ENCODE assay signal across 10 cellular contexts in genomic region chr2:62292190-62292589, GRCh38.
DNase-seq lines count a peak whose midpoint lies in the region; FAIRE-seq and TF ChIP-seq lines count a peak whose summit lies in the region.
"Had no signal": no experiment of that assay in that cellular context is flagged by ENCODE, and none has a peak within 500 bp of the region (broad histone marks: within the 10 kb centered on the region; RNA-seq: fewer than 3 reads in every experiment).

No MANE protein-coding gene starts in this region.

- H3K4me3 ChIP-seq in astrocyte (ENCODE audit: insufficient read depth, low read depth, low read length), result no peak overlapping the region
- no peak overlapping the region for H3K4me3 ChIP-seq in keratinocyte (ENCODE audit: control insufficient read depth in 2 of 3, extremely low read depth in 1 of 3, insufficient read depth in 2 of 3, low read depth in 1 of 3, low read length in 3 of 3)
- H3K4me3 ChIP-seq in Peyer's patch, result no peak overlapping the region
- H3K4me3 ChIP-seq: A549 had no signal

- no peaks in the 10 kb centered on the region for H3K36me3 Mint-ChIP-seq in astrocyte (ENCODE audit: low read depth, unreplicated experiment)
- H3K36me3 Mint-ChIP-seq: activated naive CD4-positive, alpha-beta T cell treated with anti-CD3 and anti-CD28 coated beads, Interleukin-2, amount 50 U/mL, for 24 hours had no signal

- no peak for TF ChIP-seq CTCF in astrocyte (IDR thresholded peaks at IDR 0.05; ENCODE audit: insufficient read depth, low read depth, low read length)
- TF ChIP-seq CTCF in keratinocyte (optimal IDR thresholded peaks at IDR 0.05 in 1 of 3, IDR thresholded peaks at IDR 0.05 in 1 of 3, conservative IDR thresholded peaks at IDR 0.05 in 1 of 3; ENCODE audit: extremely low read depth in 1 of 3, insufficient read depth in 2 of 3, low read length in 3 of 3), result no peak
- no peak for TF ChIP-seq CTCF in Peyer's patch (IDR thresholded peaks at IDR 0.05)

- H3K27me3 Mint-ChIP-seq in astrocyte (ENCODE audit: low read depth, unreplicated experiment), result peaks cover 4% of the 10 kb centered on the region
- H3K27me3 Mint-ChIP-seq: activated naive CD4-positive, alpha-beta T cell treated with anti-CD3 and anti-CD28 coated beads, Interleukin-2, amount 50 U/mL, for 24 hours had no signal

- no peaks in the 10 kb centered on the region for H3K27me3 ChIP-seq in astrocyte (ENCODE audit: insufficient read depth, low read length)
- peaks cover 7% of the 10 kb centered on the region for H3K27me3 ChIP-seq in keratinocyte (ENCODE audit: control insufficient read depth, extremely low read depth, insufficient read depth, low read length)
- H3K27me3 ChIP-seq in Peyer's patch, result no peaks in the 10 kb centered on the region

- FAIRE-seq in astrocyte (lab: Jason Lieb, UNC), result no peak
- no peak for FAIRE-seq in keratinocyte (lab: Jason Lieb, UNC)
- FAIRE-seq: A549 had no signal

- DNase-seq in NCI-H2196 (lab: John Stamatoyannopoulos, UW; ENCODE audit: unreplicated experiment) (peak; percentile 29), NCI-H2196 treated with DMSO at 0.1 percent for 48 hours (lab: John Stamatoyannopoulos, UW; ENCODE audit: unreplicated experiment) (no peak), astrocyte (ENCODE audit: low read depth) (peak; percentile 76), keratinocyte (ENCODE audit: low read depth, low spot score) (no peak), superior temporal gyrus (ENCODE audit: extremely low spot score) (peak; percentile 17), AG08395 (ENCODE audit: low spot score) (no peak), Peyer's patch (no peak)
- no peak for DNase-seq in activated CD4-positive, CD25-positive, alpha-beta regulatory T cell (lab: John Stamatoyannopoulos, UW)

- no peaks in the 10 kb centered on the region for H3K79me2 ChIP-seq in astrocyte (ENCODE audit: insufficient read depth, low read length)
- no peaks in the 10 kb centered on the region for H3K79me2 ChIP-seq in keratinocyte (ENCODE audit: control insufficient read depth, insufficient read depth, low read length)

- H3K9me1 ChIP-seq in keratinocyte (ENCODE audit: control insufficient read depth, extremely low read depth, insufficient read depth, low read length), result no peaks in the 10 kb centered on the region

- no peak for TF ChIP-seq POLR2A in Peyer's patch (IDR thresholded peaks at IDR 0.05)

- H3K4me2 ChIP-seq in astrocyte (ENCODE audit: low read length) (peak overlapping the region; percentile 25), keratinocyte (ENCODE audit: control insufficient read depth, extremely low read depth, insufficient read depth, low read depth, low read length) (peak overlapping the region; percentile 29)
- H3K4me2 ChIP-seq: A549 had no signal

- H4K20me1 ChIP-seq in astrocyte (ENCODE audit: insufficient read depth, low read length) (no peaks in the 10 kb centered on the region), keratinocyte (ENCODE audit: control insufficient read depth, extremely low read depth, insufficient read depth, low read length) (no peaks in the 10 kb centered on the region)

- no peaks in the 10 kb centered on the region for H3K36me3 ChIP-seq in astrocyte (ENCODE audit: insufficient read depth, low read length)
- H3K36me3 ChIP-seq in keratinocyte (ENCODE audit: control insufficient read depth in 2 of 2, extremely low read depth in 1 of 2, insufficient read depth in 2 of 2, low read length in 2 of 2), result no peaks in the 10 kb centered on the region
- H3K36me3 ChIP-seq in Peyer's patch, result no peaks in the 10 kb centered on the region

- H3K4me1 ChIP-seq in astrocyte (ENCODE audit: insufficient read depth, low read length) (peaks cover 14% of the 10 kb centered on the region), keratinocyte (ENCODE audit: control insufficient read depth, extremely low read depth, insufficient read depth, low read length) (peaks cover 10% of the 10 kb centered on the region), Peyer's patch (peaks cover 0 to 28% (median 0%) of the 10 kb centered on the region in 4 donors)

- H3K9me3 ChIP-seq in astrocyte (ENCODE audit: insufficient read depth, low read depth, low read length), result no peaks in the 10 kb centered on the region
- no peaks in the 10 kb centered on the region for H3K9me3 ChIP-seq in keratinocyte (ENCODE audit: control insufficient read depth, low read depth, low read length)
- H3K9me3 ChIP-seq in Peyer's patch, result no peaks in the 10 kb centered on the region
- H3K9me3 ChIP-seq: A549 had no signal

- H2AFZ ChIP-seq in astrocyte (ENCODE audit: low read depth, low read length), result no peak overlapping the region
- H2AFZ ChIP-seq in keratinocyte (ENCODE audit: control insufficient read depth, low read length), result no peak overlapping the region

- H3K4me1 Mint-ChIP-seq in astrocyte (ENCODE audit: low read depth, unreplicated experiment), result peaks cover 16% of the 10 kb centered on the region

- no peak overlapping the region for H3K4me3 Mint-ChIP-seq in astrocyte (ENCODE audit: unreplicated experiment)
- H3K4me3 Mint-ChIP-seq: activated naive CD4-positive, alpha-beta T cell treated with anti-CD3 and anti-CD28 coated beads, Interleukin-2, amount 50 U/mL, for 24 hours had no signal

- no peak overlapping the region for H3K27ac Mint-ChIP-seq in astrocyte (ENCODE audit: unreplicated experiment)
- H3K27ac Mint-ChIP-seq: activated naive CD4-positive, alpha-beta T cell treated with anti-CD3 and anti-CD28 coated beads, Interleukin-2, amount 50 U/mL, for 24 hours had no signal

- no peak overlapping the region for H3K27ac ChIP-seq in astrocyte (ENCODE audit: low read depth, low read length)
- no peak overlapping the region for H3K27ac ChIP-seq in keratinocyte (ENCODE audit: control insufficient read depth, insufficient read depth, low read length)
- H3K27ac ChIP-seq in Peyer's patch, result peak overlapping the region in 1 of 4 donors; percentile 74
- H3K27ac ChIP-seq: A549 had no signal

- H3K9ac ChIP-seq in astrocyte (ENCODE audit: low read length) (no peak overlapping the region), keratinocyte (ENCODE audit: control insufficient read depth, extremely low read depth, insufficient read depth, low read length) (no peak overlapping the region)

- dilution Hi-C loops in keratinocyte (cut with MboI; ENCODE audit: extremely low pct_ligation_motif_present, low sequenced_read_pairs), result no loop called here

- no peaks in the 10 kb centered on the region for H3K9me3 Mint-ChIP-seq in astrocyte (ENCODE audit: unreplicated experiment)
- H3K9me3 Mint-ChIP-seq: activated naive CD4-positive, alpha-beta T cell treated with anti-CD3 and anti-CD28 coated beads, Interleukin-2, amount 50 U/mL, for 24 hours had no signal

Comparison
In these comparisons a context has a peak if more than half of its experiments do, and no peak if none do; other contexts are left out.
1. DNase-seq: peak in NCI-H2196 (single experiment), astrocyte (single experiment) and superior temporal gyrus (single experiment); none in NCI-H2196 treated with DMSO at 0.1 percent for 48 hours (single experiment), keratinocyte (single experiment), AG08395 (single experiment), activated CD4-positive, CD25-positive, alpha-beta regulatory T cell (0 of 4) and Peyer's patch (0 of 3).